28 cellular contexts compared by ENCODE assay signal in genomic region chr16:10598157-10598556, GRCh38. TPM values are rescaled to one million over a fixed set of nuclear protein-coding genes. Genes with fewer than 3 reads are reported as not detected.
DNase-seq lines count a peak whose midpoint lies in the region; ATAC-seq and TF ChIP-seq lines count a peak whose summit lies in the region.
"Had no signal": no experiment of that assay in that cellular context is flagged by ENCODE, and none has a peak within 500 bp of the region (broad histone marks: within the 10 kb centered on the region; RNA-seq: fewer than 3 reads in every experiment).

No MANE protein-coding gene starts in this region.

- no peaks in the 10 kb centered on the region for H4K20me1 ChIP-seq in BLaER1

- H3K4me1 ChIP-seq in BLaER1: peaks cover 61% of the 10 kb centered on the region

- no peaks in the 10 kb centered on the region for H3K36me3 ChIP-seq in BLaER1

- POLR2A ChIA-PET in RWPE1 (lab: Yijun Ruan, JAX; ENCODE audit: low non-redundant PET): no interaction called here

- peak overlapping the region; percentile 55 for H3K4me2 ChIP-seq in BLaER1
- H3K4me2 ChIP-seq: GM23338, hepatocyte, SK-N-SH had no signal

- H3K9ac ChIP-seq in BLaER1: no peak overlapping the region
- H3K9ac ChIP-seq: SK-N-SH had no signal

- peak overlapping the region; percentile 15; the same call in 1 of the 2 replicates for H3K27ac ChIP-seq in BLaER1
- peak overlapping the region; percentile 29; the same call in 1 of the 2 replicates for H3K27ac ChIP-seq in RWPE1
- H3K27ac ChIP-seq: hepatocyte had no signal

- peak; percentile 24 for ATAC-seq in esophagus mucosa
- ATAC-seq: GM23338; left lobe of liver; sciatic nerve; stimulated activated naive CD8-positive, alpha-beta T cell treated with anti-CD3 and anti-CD28 coated beads, Interleukin-15, amount 100 ng/mL, for 72 hours; WTC11 had no signal

- H3K4me3 ChIP-seq in BLaER1: no peak overlapping the region
- H3K4me3 ChIP-seq: GM23338, hepatocyte had no signal

- no peaks in the 10 kb centered on the region for H3K9me3 ChIP-seq in BLaER1
- H3K9me3 ChIP-seq: SK-N-SH had no signal

- H3K27me3 ChIP-seq in BLaER1: no peaks in the 10 kb centered on the region
- H3K27me3 ChIP-seq: hepatocyte had no signal

- CTCF ChIA-PET in RWPE1 (lab: Yijun Ruan, JAX): no interaction called here

- TF ChIP-seq CTCF in RWPE1 (conservative IDR thresholded peaks at IDR 0.05; ENCODE audit: low read depth): no peak

- DNase-seq in RWPE1 (ENCODE audit: low spot score) (no peak), mucosa of gallbladder (ENCODE audit: low spot score) (peak; percentile 44), activated gamma-delta T cell (lab: John Stamatoyannopoulos, UW) (no peak), GM19240 (ENCODE audit: insufficient read length, low spot score) (no peak), DMS53 (lab: John Stamatoyannopoulos, UW) (no peak), putamen (ENCODE audit: low spot score) (no peak)
- DNase-seq: activated CD4-positive, alpha-beta T cell treated with anti-CD3 and anti-CD28 coated beads, Interleukin-2, amount 50 U/mL, for 4 hours; activated CD8-positive, alpha-beta memory T cell treated with anti-CD3 and anti-CD28 coated beads, Interleukin-2, amount 50 U/mL, for 4 hours; AML-193; aorta; caudate nucleus; DMS79 treated with DMSO at 0.1 percent for 48 hours; Karpas-422; MV-4-11; NCI-H1694 treated with DMSO at 0.1 percent for 48 hours; NCI-H526 treated with DMSO at 0.1 percent for 48 hours; SK-N-SH; stimulated activated CD4-positive, alpha-beta T cell treated with anti-CD3 and anti-CD28 coated beads, Interleukin-15, amount 100 ng/mL, for 24 hours; stimulated activated naive CD8-positive, alpha-beta T cell treated with anti-CD3 and anti-CD28 coated beads, Interleukin-15, amount 100 ng/mL, for 72 hours; T-helper 2 cell; trophoblast cell had no signal

RNA-seq across cellular contexts. Expression of gene EMP2, which starts 17.8 kb away (rescaled TPM):
- total RNA-seq in esophagus mucosa (208 TPM), mucosa of gallbladder (38.3 TPM)
